In the genomic region with DNA sequence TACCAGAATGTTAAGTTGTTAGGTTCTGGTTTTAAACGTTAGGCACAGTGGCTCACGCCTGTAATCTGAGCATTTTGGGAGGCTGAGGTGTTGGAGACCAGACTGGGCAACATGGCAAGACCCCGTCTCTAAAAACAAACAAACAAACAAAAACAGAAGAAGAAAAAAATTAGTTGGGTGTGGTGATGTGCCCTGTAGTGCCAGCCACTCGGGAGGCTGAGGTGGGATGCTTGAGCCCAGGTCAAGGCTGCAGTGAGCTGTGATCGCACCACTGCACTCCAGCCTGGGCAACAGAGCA, we compare ENCODE assay signal across 19 cellular contexts. TPM values are rescaled to one million over a fixed set of nuclear protein-coding genes. Genes with fewer than 3 reads are reported as not detected.
DNase-seq lines count a peak whose midpoint lies in the region; ATAC-seq and TF ChIP-seq lines count a peak whose summit lies in the region.
"Had no signal": no experiment of that assay in that cellular context is flagged by ENCODE, and none has a peak within 500 bp of the region (broad histone marks: within the 10 kb centered on the region; RNA-seq: fewer than 3 reads in every experiment).

No MANE protein-coding gene starts in this region.

- no peak overlapping the region for H3K9ac ChIP-seq in neural progenitor cell
- H3K9ac ChIP-seq in Karpas-422 (ENCODE audit: low read length): no peak overlapping the region

- H3K9me3 Mint-ChIP-seq in stimulated activated naive CD8-positive, alpha-beta T cell treated with anti-CD3 and anti-CD28 coated beads, Interleukin-15, Interleukin-2, amounts not matched to agents 100 ng/mL and 50 ng/mL, for 24 hours: no peaks in the 10 kb centered on the region
- no peaks in the 10 kb centered on the region for H3K9me3 Mint-ChIP-seq in activated T-helper 17 cell treated with anti-CD3 and anti-CD28 coated beads, Interleukin-2, amount 50 U/mL, for 72 hours
- H3K9me3 Mint-ChIP-seq in immature natural killer cell (no peaks in the 10 kb centered on the region), neural progenitor cell (peaks cover 3% of the 10 kb centered on the region)

- intact Hi-C loops in lower leg skin (cut with DNase I; ENCODE audit: low total_unique reads) (no loop called here), body of pancreas (cut with DNase I) (no loop called here)

- TF ChIP-seq CTCF in neural progenitor cell (IDR thresholded peaks at IDR 0.05) (no peak), lower leg skin (IDR thresholded peaks at IDR 0.05) (no peak), body of pancreas (IDR thresholded peaks at IDR 0.05) (no peak)

- peaks cover 39% of the 10 kb centered on the region for H3K4me1 ChIP-seq in neural progenitor cell
- H3K4me1 ChIP-seq in Karpas-422 (ENCODE audit: low read length): no peaks in the 10 kb centered on the region
- H3K4me1 ChIP-seq in body of pancreas: no peaks in the 10 kb centered on the region

- no peaks in the 10 kb centered on the region for H3K27me3 ChIP-seq in neural progenitor cell
- H3K27me3 ChIP-seq in Karpas-422 (ENCODE audit: low read length): no peaks in the 10 kb centered on the region
- H3K27me3 ChIP-seq in body of pancreas: no peaks in the 10 kb centered on the region

- H3K9me3 ChIP-seq in neural progenitor cell (ENCODE audit: low read depth) (no peaks in the 10 kb centered on the region), Karpas-422 (ENCODE audit: low read length) (no peaks in the 10 kb centered on the region), body of pancreas (no peaks in the 10 kb centered on the region)
- H3K9me3 ChIP-seq: HAP-1, SJCRH30 had no signal

- H3K4me3 ChIP-seq in neural progenitor cell: no peak overlapping the region
- no peak overlapping the region for H3K4me3 ChIP-seq in lower leg skin (ENCODE audit: low read depth, poor library complexity, severe bottlenecking)
- no peak overlapping the region for H3K4me3 ChIP-seq in Karpas-422 (ENCODE audit: low read length)
- no peak overlapping the region for H3K4me3 ChIP-seq in body of pancreas
- H3K4me3 ChIP-seq: HAP-1, SJCRH30 had no signal

- no peak overlapping the region for H3K27ac ChIP-seq in neural progenitor cell
- no peak overlapping the region for H3K27ac ChIP-seq in Karpas-422 (ENCODE audit: low read length)
- H3K27ac ChIP-seq in body of pancreas: no peak overlapping the region
- H3K27ac ChIP-seq: RWPE1, SJCRH30 had no signal

- no peak overlapping the region for H3K4me3 Mint-ChIP-seq in stimulated activated naive CD8-positive, alpha-beta T cell treated with anti-CD3 and anti-CD28 coated beads, Interleukin-15, Interleukin-2, amounts not matched to agents 100 ng/mL and 50 ng/mL, for 24 hours
- no peak overlapping the region for H3K4me3 Mint-ChIP-seq in activated T-helper 17 cell treated with anti-CD3 and anti-CD28 coated beads, Interleukin-2, amount 50 U/mL, for 72 hours
- H3K4me3 Mint-ChIP-seq in immature natural killer cell: peak overlapping the region in 4 of 5 donors; percentile 66 to 86 (median 78)
- no peak overlapping the region for H3K4me3 Mint-ChIP-seq in neural progenitor cell

- H3F3A ChIP-seq in neural progenitor cell (ENCODE audit: low read depth): peaks cover 39% of the 10 kb centered on the region

- peak overlapping the region; percentile 3 for H3K27ac Mint-ChIP-seq in stimulated activated naive CD8-positive, alpha-beta T cell treated with anti-CD3 and anti-CD28 coated beads, Interleukin-15, Interleukin-2, amounts not matched to agents 100 ng/mL and 50 ng/mL, for 24 hours
- H3K27ac Mint-ChIP-seq in activated T-helper 17 cell treated with anti-CD3 and anti-CD28 coated beads, Interleukin-2, amount 50 U/mL, for 72 hours: peak overlapping the region; percentile 56
- H3K27ac Mint-ChIP-seq in immature natural killer cell: no peak overlapping the region
- H3K27ac Mint-ChIP-seq in neural progenitor cell: peak overlapping the region; percentile 51

- H2AFZ ChIP-seq in neural progenitor cell (replicated peaks): no peak overlapping the region
- no peak overlapping the region for H2AFZ ChIP-seq in Karpas-422 (ENCODE audit: low read length)

- H3K9me2 ChIP-seq in Karpas-422 (replicated peaks; ENCODE audit: insufficient read depth, low read length): no peaks in the 10 kb centered on the region

- H3K79me2 ChIP-seq in neural progenitor cell (ENCODE audit: low read depth) (no peaks in the 10 kb centered on the region), Karpas-422 (ENCODE audit: low read length) (no peaks in the 10 kb centered on the region)

- H3K27me3 Mint-ChIP-seq in stimulated activated naive CD8-positive, alpha-beta T cell treated with anti-CD3 and anti-CD28 coated beads, Interleukin-15, Interleukin-2, amounts not matched to agents 100 ng/mL and 50 ng/mL, for 24 hours: no peaks in the 10 kb centered on the region
- H3K27me3 Mint-ChIP-seq in activated T-helper 17 cell treated with anti-CD3 and anti-CD28 coated beads, Interleukin-2, amount 50 U/mL, for 72 hours: no peaks in the 10 kb centered on the region
- H3K27me3 Mint-ChIP-seq in immature natural killer cell (ENCODE audit: low read depth in 3 of 3) (peaks cover 6 to 25% (median 7%) of the 10 kb centered on the region in 3 donors), neural progenitor cell (ENCODE audit: insufficient read depth, low read depth) (peaks cover 9% of the 10 kb centered on the region)

- no peak for DNase-seq in stimulated activated naive CD8-positive, alpha-beta T cell treated with anti-CD3 and anti-CD28 coated beads, Interleukin-15, Interleukin-2, amounts not matched to agents 100 U/mL and 50 U/mL, for 24 hours
- DNase-seq in immature natural killer cell (no peak), neural progenitor cell (ENCODE audit: low spot score) (no peak), lower leg skin (ENCODE audit: low spot score in 2 of 2) (no peak), Karpas-422 (no peak), body of pancreas (no peak)
- DNase-seq: ACHN, AML-193, DMS79 treated with DMSO at 0.1 percent for 48 hours, NCI-H1436, NCI-H2029 treated with DMSO at 0.1 percent for 48 hours, NCI-H510A, NCI-H774, PC-3, SJCRH30 had no signal

- H3K36me3 Mint-ChIP-seq in stimulated activated naive CD8-positive, alpha-beta T cell treated with anti-CD3 and anti-CD28 coated beads, Interleukin-15, Interleukin-2, amounts not matched to agents 100 ng/mL and 50 ng/mL, for 24 hours (ENCODE audit: low read depth): no peaks in the 10 kb centered on the region
- no peaks in the 10 kb centered on the region for H3K36me3 Mint-ChIP-seq in activated T-helper 17 cell treated with anti-CD3 and anti-CD28 coated beads, Interleukin-2, amount 50 U/mL, for 72 hours (ENCODE audit: low read depth)
- peaks cover 0 to 3% (median 0%) of the 10 kb centered on the region in 3 donors for H3K36me3 Mint-ChIP-seq in immature natural killer cell
- no peaks in the 10 kb centered on the region for H3K36me3 Mint-ChIP-seq in neural progenitor cell

- 86 to 89% methylated on average over 5 of the region's 5 CpGs for WGBS in lower leg skin, 2 donors
- 87% methylated on average over 5 of the region's 5 CpGs for WGBS in body of pancreas, 2 donors

- H4K20me1 ChIP-seq in neural progenitor cell (ENCODE audit: low read depth) (peaks cover 26% of the 10 kb centered on the region), Karpas-422 (ENCODE audit: insufficient read depth, low read depth, low read length) (no peaks in the 10 kb centered on the region)

- TF ChIP-seq POLR2A in lower leg skin (IDR thresholded peaks at IDR 0.05): no peak
- TF ChIP-seq POLR2A in body of pancreas (IDR thresholded peaks at IDR 0.05): no peak

- H3K4me1 Mint-ChIP-seq in stimulated activated naive CD8-positive, alpha-beta T cell treated with anti-CD3 and anti-CD28 coated beads, Interleukin-15, Interleukin-2, amounts not matched to agents 100 ng/mL and 50 ng/mL, for 24 hours (ENCODE audit: low read depth): peaks cover 41% of the 10 kb centered on the region
- H3K4me1 Mint-ChIP-seq in activated T-helper 17 cell treated with anti-CD3 and anti-CD28 coated beads, Interleukin-2, amount 50 U/mL, for 72 hours: peaks cover 9% of the 10 kb centered on the region
- H3K4me1 Mint-ChIP-seq in immature natural killer cell (peaks cover 20 to 22% of the 10 kb centered on the region in 2 donors), neural progenitor cell (peaks cover 46% of the 10 kb centered on the region)

- H3K4me2 ChIP-seq in neural progenitor cell (no peak overlapping the region), Karpas-422 (ENCODE audit: low read depth, low read length, poor library complexity, severe bottlenecking) (no peak overlapping the region)

- ATAC-seq in stimulated activated naive CD8-positive, alpha-beta T cell treated with anti-CD3 and anti-CD28 coated beads, Interleukin-15, Interleukin-2, amounts not matched to agents 100 U/mL and 50 U/mL, for 24 hours: no peak
- ATAC-seq in activated T-helper 17 cell treated with anti-CD3 and anti-CD28 coated beads, Interleukin-2, amount 50 U/mL, for 72 hours (replicated peaks): no peak
- ATAC-seq in body of pancreas: no peak
- ATAC-seq: PC-3 had no signal

- H3K36me3 ChIP-seq in neural progenitor cell: no peaks in the 10 kb centered on the region
- H3K36me3 ChIP-seq in Karpas-422 (ENCODE audit: insufficient read depth, low read length): no peaks in the 10 kb centered on the region
- H3K36me3 ChIP-seq in body of pancreas (replicated peaks in 1 of 2; ENCODE audit: insufficient read depth in 1 of 2, low read depth in 2 of 2): no peaks in the 10 kb centered on the region
- H3K36me3 ChIP-seq: HAP-1, SJCRH30 had no signal

RNA-seq across cellular contexts. Expression of a gene that starts 19.4 kb away (rescaled TPM):
- 10 to 100 TPM in 1 of 2 donors, 1 to 10 TPM in 1; 9.9 to 28.5 TPM for total RNA-seq in activated T-helper 17 cell treated with anti-CD3 and anti-CD28 coated beads, Interleukin-2, amount 50 U/mL, for 72 hours
- 10 to 100 TPM in 1 of 3 donors, 1 to 10 TPM in 2; 4.1 to 17.2 (median 9.6) TPM for polyA plus RNA-seq in immature natural killer cell
- total RNA-seq in neural progenitor cell (ENCODE audit: low replicate concordance): 11.9 and 25.6 TPM in 2 replicates
- total RNA-seq in lower leg skin: 10 to 100 TPM in 1 of 4 donors, 1 to 10 TPM in 3; 4.6 to 10.4 (median 7.0) TPM
- 0.25 and 1.5 TPM in 2 replicates for total RNA-seq in Karpas-422 (2014; rRNA removed; shearing (Covaris generic); ENCODE audit: low replicate concordance)
- total RNA-seq in body of pancreas: 10 to 100 TPM; 15.0 to 36.9 TPM

Comparison
In these comparisons a context has a peak if more than half of its experiments do, and no peak if none do; other contexts are left out.
1. H3K27ac Mint-ChIP-seq: peak in stimulated activated naive CD8-positive, alpha-beta T cell treated with anti-CD3 and anti-CD28 coated beads, Interleukin-15, Interleukin-2, amounts not matched to agents 100 ng/mL and 50 ng/mL, for 24 hours (single experiment), activated T-helper 17 cell treated with anti-CD3 and anti-CD28 coated beads, Interleukin-2, amount 50 U/mL, for 72 hours (single experiment) and neural progenitor cell (single experiment); none in immature natural killer cell (0 of 6).
2. H3K4me3 Mint-ChIP-seq: peak in immature natural killer cell (4 of 5); none in stimulated activated naive CD8-positive, alpha-beta T cell treated with anti-CD3 and anti-CD28 coated beads, Interleukin-15, Interleukin-2, amounts not matched to agents 100 ng/mL and 50 ng/mL, for 24 hours (single experiment), activated T-helper 17 cell treated with anti-CD3 and anti-CD28 coated beads, Interleukin-2, amount 50 U/mL, for 72 hours (single experiment) and neural progenitor cell (single experiment).